28 cellular contexts compared by ENCODE assay signal in the genomic region with DNA sequence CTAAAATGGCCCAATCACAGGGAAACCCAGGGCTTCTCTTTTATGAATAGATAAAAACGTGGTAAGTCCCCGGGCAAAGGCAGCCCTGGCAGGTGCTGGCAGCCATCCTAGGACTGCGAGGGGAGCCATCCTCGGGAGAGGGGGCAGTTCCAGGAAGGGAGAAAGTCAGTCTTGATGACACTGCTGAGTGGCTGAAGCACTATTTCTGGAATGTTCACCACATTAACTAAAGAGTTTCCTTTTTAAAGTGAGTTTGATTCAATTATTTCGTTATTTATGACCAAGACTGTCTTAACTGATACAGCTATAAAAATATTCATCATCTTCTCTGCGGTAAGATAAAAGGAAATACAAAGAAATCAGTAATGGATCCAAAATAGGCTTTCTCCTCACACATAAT. TPM values are rescaled to one million over a fixed set of nuclear protein-coding genes. Genes with fewer than 3 reads are reported as not detected.
"Had no signal": no experiment of that assay in that cellular context is flagged by ENCODE, and none has a peak within 500 bp of the region (broad histone marks: within the 10 kb centered on the region; RNA-seq: fewer than 3 reads in every experiment).

No MANE protein-coding gene starts in this region.

- H3K36me3 Mint-ChIP-seq: activated naive CD8-positive, alpha-beta T cell had no signal

- H3K27ac Mint-ChIP-seq: activated naive CD8-positive, alpha-beta T cell; activated T-helper 1 cell treated with anti-CD3 and anti-CD28 coated beads, Interleukin-12 subunit alpha, Interleukin-12 subunit beta, Interleukin-2, Interleukin-4 antibody, amounts not matched to agents 30 ng/mL and 10 ng/mL and 1 ng/mL, durations not matched to agents 14 hours and 24 hours and 36 hours; nephron; progenitor cell of endocrine pancreas; stimulated activated naive CD8-positive, alpha-beta T cell treated with anti-CD3 and anti-CD28 coated beads, Interleukin-15, amount 100 ng/mL, for 72 hours had no signal

- DNase-seq: activated CD4-positive, alpha-beta T cell treated with anti-CD3 and anti-CD28 coated beads for 1 hour; activated gamma-delta T cell treated with Interleukin-2 at 50 U/mL for 16 hours; amygdala; brain microvascular endothelial cell; cortex of kidney; erythroblast; foreskin melanocyte; glutamatergic neuron; hippocampal formation; islet precursor cell; left colon; nucleus accumbens; stimulated activated CD4-positive, alpha-beta T cell treated with anti-CD3 and anti-CD28 coated beads, Interleukin-15, amount 100 ng/mL, for 24 hours; stimulated activated CD4-positive, alpha-beta T cell treated with anti-CD3 and anti-CD28 coated beads, Interleukin-2, amount 100 ng/mL, for 48 hours; stimulated activated naive CD8-positive, alpha-beta T cell treated with anti-CD3 and anti-CD28 coated beads, Interleukin-15, amount 100 ng/mL, for 72 hours; transverse colon; WERI-Rb-1 had no signal

- ATAC-seq: left colon; stimulated activated naive CD8-positive, alpha-beta T cell treated with anti-CD3 and anti-CD28 coated beads, Interleukin-15, amount 100 ng/mL, for 72 hours had no signal

- H3K9me3 ChIP-seq: suprapubic skin, transverse colon, vagina had no signal

- H3K9me3 Mint-ChIP-seq: activated T-helper 1 cell treated with anti-CD3 and anti-CD28 coated beads, Interleukin-12 subunit alpha, Interleukin-12 subunit beta, Interleukin-2, Interleukin-4 antibody, amounts not matched to agents 30 ng/mL and 10 ng/mL and 1 ng/mL, durations not matched to agents 14 hours and 24 hours and 36 hours; central memory CD8-positive, alpha-beta T cell; nephron; stimulated activated naive CD8-positive, alpha-beta T cell treated with anti-CD3 and anti-CD28 coated beads, Interleukin-15, amount 100 ng/mL, for 72 hours had no signal

- H3K36me3 ChIP-seq: brain microvascular endothelial cell, suprapubic skin, transverse colon, vagina, WERI-Rb-1 had no signal

- H3K4me1 ChIP-seq: suprapubic skin, transverse colon, vagina had no signal

- H3K4me3 ChIP-seq: lung, suprapubic skin, transverse colon, vagina had no signal

- H3K27ac ChIP-seq: brain microvascular endothelial cell, suprapubic skin, transverse colon, vagina, WERI-Rb-1 had no signal

- H3K27me3 ChIP-seq: brain microvascular endothelial cell, suprapubic skin, transverse colon, vagina had no signal

RNA-seq across cellular contexts. Expression of a gene that starts 20.4 kb away (rescaled TPM):
- total RNA-seq: activated CD8-positive, alpha-beta memory T cell treated with anti-CD3 and anti-CD28 coated beads for 36 hours; activated T-helper 1 cell treated with anti-CD3 and anti-CD28 coated beads, Interleukin-12 subunit alpha, Interleukin-12 subunit beta, Interleukin-2, Interleukin-4 antibody, amounts not matched to agents 30 ng/mL and 10 ng/mL and 1 ng/mL, durations not matched to agents 14 hours and 24 hours and 36 hours; skeletal muscle tissue; suprapubic skin; T-helper 2 cell treated with Interferon-gamma antibody and Interleukin-4, amounts not matched to agents 100 ng/mL and 5 ng/mL, for 36 hours; vagina had no signal
